ENCODE assay signal across 10 cellular contexts in genomic region chr2:181570833-181571661, GRCh38.
DNase-seq lines count a peak whose midpoint lies in the region; ATAC-seq and TF ChIP-seq lines count a peak whose summit lies in the region.
"Had no signal": no experiment of that assay in that cellular context is flagged by ENCODE, and none has a peak within 500 bp of the region (broad histone marks: within the 10 kb centered on the region; RNA-seq: fewer than 3 reads in every experiment).

No MANE protein-coding gene starts in this region.

- peak; percentile 34 for TF ChIP-seq CTCF in AG09319 (IDR thresholded peaks at IDR 0.05; ENCODE audit: low read depth, low read length)
- TF ChIP-seq CTCF in GM12874 (IDR thresholded peaks at IDR 0.05; ENCODE audit: insufficient read depth, low read depth, low read length) = peak; percentile 7; the same call in 1 of the 2 replicates
- peak; percentile 45 for TF ChIP-seq CTCF in fibroblast of the aortic adventitia (IDR thresholded peaks at IDR 0.05; ENCODE audit: insufficient read depth, low read length)
- no peak for TF ChIP-seq CTCF in WERI-Rb-1 (IDR thresholded peaks at IDR 0.05; ENCODE audit: low read depth, low read length)
- TF ChIP-seq CTCF in mucosa of descending colon (IDR thresholded peaks at IDR 0.05) = no peak

- H3K27me3 Mint-ChIP-seq in activated naive CD4-positive, alpha-beta T cell treated with anti-CD3 and anti-CD28 coated beads, Interleukin-2, amount 10 ng/mL, durations not matched to agents 7 days and 5 days = peaks cover 5% of the 10 kb centered on the region

- no peaks in the 10 kb centered on the region for H3K9me3 ChIP-seq in WERI-Rb-1 (ENCODE audit: severe bottlenecking)
- no peaks in the 10 kb centered on the region for H3K9me3 ChIP-seq in mucosa of descending colon

- H3K4me3 ChIP-seq in fibroblast of the aortic adventitia (ENCODE audit: low read depth, low read length) (no peak overlapping the region), WERI-Rb-1 (ENCODE audit: low read depth, low read length) (no peak overlapping the region), mucosa of descending colon (no peak overlapping the region)

- DNase-seq in AG09319 (ENCODE audit: extremely low read depth, low read depth) = no peak
- DNase-seq in RKO (ENCODE audit: low spot score) = peak; percentile 22
- DNase-seq in fibroblast of the aortic adventitia (ENCODE audit: low read depth) = peak; percentile 34
- no peak for DNase-seq in activated naive CD4-positive, alpha-beta T cell treated with anti-CD3 and anti-CD28 coated beads, Interleukin-2, amount 10 ng/mL, durations not matched to agents 7 days and 5 days
- no peak for DNase-seq in WERI-Rb-1
- no peak for DNase-seq in mucosa of descending colon
- no peak for DNase-seq in DMS 273 treated with DMSO at 0.1 percent for 48 hours (lab: John Stamatoyannopoulos, UW)
- DNase-seq: effector CD8-positive, alpha-beta T cell had no signal

- H3K36me3 ChIP-seq in WERI-Rb-1 (no peaks in the 10 kb centered on the region), mucosa of descending colon (ENCODE audit: low read depth) (no peaks in the 10 kb centered on the region)

- no peak for ATAC-seq in mucosa of descending colon

- H3K4me1 Mint-ChIP-seq in activated naive CD4-positive, alpha-beta T cell treated with anti-CD3 and anti-CD28 coated beads, Interleukin-2, amount 10 ng/mL, durations not matched to agents 7 days and 5 days = peaks cover 4% of the 10 kb centered on the region

- no peaks in the 10 kb centered on the region for H3K27me3 ChIP-seq in WERI-Rb-1 (ENCODE audit: insufficient read depth, low read depth, severe bottlenecking)

- H3K9me3 Mint-ChIP-seq in activated naive CD4-positive, alpha-beta T cell treated with anti-CD3 and anti-CD28 coated beads, Interleukin-2, amount 10 ng/mL, durations not matched to agents 7 days and 5 days = no peaks in the 10 kb centered on the region
- H3K9me3 Mint-ChIP-seq: T-helper 2 cell treated with Interferon-gamma antibody and Interleukin-4, amounts not matched to agents 5 μg/mL and 100 μg/mL, for 36 hours had no signal

- H3K4me3 Mint-ChIP-seq in activated naive CD4-positive, alpha-beta T cell treated with anti-CD3 and anti-CD28 coated beads, Interleukin-2, amount 10 ng/mL, durations not matched to agents 7 days and 5 days = no peak overlapping the region
- H3K4me3 Mint-ChIP-seq: T-helper 2 cell treated with Interferon-gamma antibody and Interleukin-4, amounts not matched to agents 5 μg/mL and 100 μg/mL, for 36 hours had no signal

- no peak overlapping the region for H3K27ac ChIP-seq in WERI-Rb-1

- no peaks in the 10 kb centered on the region for H3K4me1 ChIP-seq in mucosa of descending colon (ENCODE audit: low read depth)

- CTCF ChIA-PET in activated naive CD4-positive, alpha-beta T cell treated with anti-CD3 and anti-CD28 coated beads, Interleukin-2, amount 10 ng/mL, durations not matched to agents 7 days and 5 days (lab: Charles Lee) = interaction anchor here (2.1 to 8.4 kb wide), 2 partner anchors 87 to 145 kb away, joined by 6 to 120 read pairs; partner anchors contain the start of gene CERKL

- no peak overlapping the region for H3K27ac Mint-ChIP-seq in activated naive CD4-positive, alpha-beta T cell treated with anti-CD3 and anti-CD28 coated beads, Interleukin-2, amount 10 ng/mL, durations not matched to agents 7 days and 5 days
- H3K27ac Mint-ChIP-seq: T-helper 2 cell treated with Interferon-gamma antibody and Interleukin-4, amounts not matched to agents 5 μg/mL and 100 μg/mL, for 36 hours had no signal

- intact Hi-C loops in mucosa of descending colon (cut with DNase I, micrococcal nuclease) = no loop called here

- no peaks in the 10 kb centered on the region for H3K36me3 Mint-ChIP-seq in activated naive CD4-positive, alpha-beta T cell treated with anti-CD3 and anti-CD28 coated beads, Interleukin-2, amount 10 ng/mL, durations not matched to agents 7 days and 5 days

Comparison
In these comparisons a context has a peak if more than half of its experiments do, and no peak if none do; other contexts are left out.
1. DNase-seq: peak in RKO (single experiment) and fibroblast of the aortic adventitia (single experiment); none in AG09319 (single experiment), activated naive CD4-positive, alpha-beta T cell treated with anti-CD3 and anti-CD28 coated beads, Interleukin-2, amount 10 ng/mL, durations not matched to agents 7 days and 5 days (single experiment), WERI-Rb-1 (single experiment), mucosa of descending colon (0 of 3) and DMS 273 treated with DMSO at 0.1 percent for 48 hours (single experiment).
2. CTCF ChIP-seq: peak in AG09319 (single experiment), GM12874 (single experiment) and fibroblast of the aortic adventitia (single experiment); none in WERI-Rb-1 (single experiment) and mucosa of descending colon (single experiment).